8 cellular contexts compared by ENCODE assay signal in genomic region chr20:46688151-46689081, GRCh38. TPM values are rescaled to one million over a fixed set of nuclear protein-coding genes. Genes with fewer than 3 reads are reported as not detected.
DNase-seq lines count a peak whose midpoint lies in the region; ATAC-seq, FAIRE-seq and TF ChIP-seq lines count a peak whose summit lies in the region.

No MANE protein-coding gene starts in this region.

- no peaks in the 10 kb centered on the region for H3K27me3 Mint-ChIP-seq in activated T-helper 17 cell treated with anti-CD3 and anti-CD28 coated beads, Interleukin-2, amount 50 U/mL, for 72 hours

- ATAC-seq in activated T-helper 17 cell treated with anti-CD3 and anti-CD28 coated beads, Interleukin-2, amount 50 U/mL, for 72 hours (replicated peaks) = no peak
- no peak for ATAC-seq in GM18519 (IDR thresholded peaks at IDR 0.05; ENCODE audit: low FRiP score, unreplicated experiment)

- no peaks in the 10 kb centered on the region for H3K9me3 ChIP-seq in small intestine (ENCODE audit: control insufficient read depth, low read depth)

- peaks cover 55% of the 10 kb centered on the region for H3K36me3 Mint-ChIP-seq in activated T-helper 17 cell treated with anti-CD3 and anti-CD28 coated beads, Interleukin-2, amount 50 U/mL, for 72 hours (ENCODE audit: low read depth)

- H3K4me1 Mint-ChIP-seq in activated T-helper 17 cell treated with anti-CD3 and anti-CD28 coated beads, Interleukin-2, amount 50 U/mL, for 72 hours = peaks cover 37% of the 10 kb centered on the region

- no peaks in the 10 kb centered on the region for H3K36me3 ChIP-seq in small intestine (ENCODE audit: control insufficient read depth in 2 of 2, insufficient read depth in 2 of 2, low read length in 2 of 2)

- H3K9me3 Mint-ChIP-seq in activated T-helper 17 cell treated with anti-CD3 and anti-CD28 coated beads, Interleukin-2, amount 50 U/mL, for 72 hours = peaks cover 4% of the 10 kb centered on the region

- peaks cover 0 to 6% of the 10 kb centered on the region in 2 donors for H3K4me1 ChIP-seq in small intestine (ENCODE audit: control insufficient read depth in 2 of 2, insufficient read depth in 1 of 2, low read depth in 1 of 2, low read length in 1 of 2)

- peak overlapping the region; percentile 59 for H3K4me3 ChIP-seq in iPS-11a (ENCODE audit: low read depth, low read length)
- H3K4me3 ChIP-seq in small intestine (ENCODE audit: low read depth in 1 of 2, low read length in 2 of 2) = peak overlapping the region; percentile 85 to 91

- peak overlapping the region; percentile 98 for H3K27ac Mint-ChIP-seq in activated T-helper 17 cell treated with anti-CD3 and anti-CD28 coated beads, Interleukin-2, amount 50 U/mL, for 72 hours

- H3K4me3 Mint-ChIP-seq in activated T-helper 17 cell treated with anti-CD3 and anti-CD28 coated beads, Interleukin-2, amount 50 U/mL, for 72 hours = peak overlapping the region; percentile 95

- no peaks in the 10 kb centered on the region for H3K27me3 ChIP-seq in small intestine (ENCODE audit: control insufficient read depth in 2 of 2, insufficient read depth in 2 of 2, low read length in 2 of 2)

- FAIRE-seq in small intestine (lab: Jason Lieb, UNC) = no peak

- POLR2A ChIA-PET in HEK293T (lab: Yijun Ruan, JAX) = interaction anchor here (1.1 to 1.6 kb wide), 3 partner anchors 13 to 22 kb away, joined by 3 to 4 read pairs (median 4); no protein-coding TSS in a partner anchor

- H3K27ac ChIP-seq in small intestine (ENCODE audit: low read depth in 1 of 2, low read length in 1 of 2) = peak overlapping the region; percentile 97 to 99

- CTCF ChIA-PET in HEK293T (lab: Yijun Ruan, JAX) = no interaction called here

- peak; percentile 48 for DNase-seq in Ammon's horn (ENCODE audit: low spot score)
- no peak for DNase-seq in HEK293T (ENCODE audit: extremely low spot score)
- peak; percentile 47 for DNase-seq in small intestine
- no peak for DNase-seq in SHP77 (lab: John Stamatoyannopoulos, UW)
- no peak for DNase-seq in NCI-H2029 (lab: John Stamatoyannopoulos, UW)

- 7 to 13% (median 9%) methylated on average over 20 of the region's 20 CpGs for WGBS in small intestine, 3 donors

TF ChIP-seq in HEK293T, 16 proteins besides CTCF, POLR2A, EP300 and RAD21:
- TF ChIP-seq L3MBTL2 (conservative IDR thresholded peaks at IDR 0.05) = peak; percentile 68
- no peak for TF ChIP-seq ZNF384 (IDR thresholded peaks at IDR 0.05)

RNA-seq across cellular contexts. Expression of gene TP53RK, which starts 0.8 kb away (rescaled TPM):
- total RNA-seq in activated T-helper 17 cell treated with anti-CD3 and anti-CD28 coated beads, Interleukin-2, amount 50 U/mL, for 72 hours = 10 to 100 TPM; 11.9 to 16.7 TPM
- polyA plus RNA-seq in small intestine = 10 to 100 TPM in 1 of 3 donors, 1 to 10 TPM in 2; 9.4 to 10.8 (median 9.6) TPM

RNA-seq across cellular contexts. Expression of gene SLC2A10, which starts 21.0 kb away (rescaled TPM):
- not detected for total RNA-seq in activated T-helper 17 cell treated with anti-CD3 and anti-CD28 coated beads, Interleukin-2, amount 50 U/mL, for 72 hours
- 1 to 10 TPM in 2 of 3 donors, under 1 TPM in 1; 0.27 to 3.7 (median 1.3) TPM for polyA plus RNA-seq in small intestine

RNA-seq across cellular contexts. Expression of gene SLC13A3, which starts 37.2 kb away (rescaled TPM):
- total RNA-seq in activated T-helper 17 cell treated with anti-CD3 and anti-CD28 coated beads, Interleukin-2, amount 50 U/mL, for 72 hours = not detected
- polyA plus RNA-seq in small intestine = under 1 TPM in 2 of 3 donors, not detected in 1; 0.39 to 0.54 TPM

Comparison
In these comparisons a context has a peak if more than half of its experiments do, and no peak if none do; other contexts are left out.
1. DNase-seq: peak in Ammon's horn (single experiment) and small intestine (single experiment); none in HEK293T (single experiment), SHP77 (0 of 2) and NCI-H2029 (single experiment).